Comparison of ENCODE assay signal across 11 cellular contexts in the genomic region with DNA sequence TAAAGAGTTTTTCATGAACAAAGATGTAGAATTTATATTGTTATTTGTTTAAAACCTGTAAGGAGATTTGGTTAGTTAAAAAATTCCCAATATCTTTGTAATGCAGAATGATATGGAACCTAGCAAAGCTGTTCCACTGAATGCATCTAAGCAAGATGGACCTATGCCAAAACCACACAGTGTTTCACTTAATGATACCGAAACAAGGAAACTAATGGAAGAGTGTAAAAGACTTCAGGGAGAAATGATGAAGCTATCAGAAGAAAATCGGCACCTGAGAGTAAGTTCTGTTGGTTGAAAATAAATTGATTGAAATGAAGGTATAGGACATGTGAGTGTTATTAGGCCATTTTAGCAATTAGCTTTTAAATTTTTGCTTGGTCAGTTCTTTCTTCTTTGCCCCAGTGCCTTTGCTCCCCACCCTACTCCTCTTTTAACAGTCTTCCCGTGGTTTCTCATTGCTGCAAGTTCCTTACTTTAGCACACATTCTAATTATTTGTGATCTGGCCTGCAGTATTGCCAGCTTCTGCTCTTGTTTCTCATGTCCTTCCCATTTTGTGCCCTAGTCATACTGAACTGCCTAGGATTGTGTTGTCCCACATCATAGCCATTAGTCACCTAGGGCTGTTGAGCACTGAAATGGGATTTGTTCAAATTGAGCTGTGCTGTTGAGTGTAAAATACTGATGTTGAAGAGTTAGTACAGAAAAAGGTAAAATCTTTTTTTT. TPM values are rescaled to one million over a fixed set of nuclear protein-coding genes. Genes with fewer than 3 reads are reported as not detected.
DNase-seq lines count a peak whose midpoint lies in the region; ATAC-seq and TF ChIP-seq lines count a peak whose summit lies in the region.
"Had no signal": no experiment of that assay in that cellular context is flagged by ENCODE, and none has a peak within 500 bp of the region (broad histone marks: within the 10 kb centered on the region; RNA-seq: fewer than 3 reads in every experiment).

No MANE protein-coding gene starts in this region.

- H3K4me1 Mint-ChIP-seq in mesothelial cell of epicardium (peaks cover 5% of the 10 kb centered on the region), nephron progenitor cell (no peaks in the 10 kb centered on the region)
- peaks cover 4% of the 10 kb centered on the region for H3K4me1 Mint-ChIP-seq in activated naive CD8-positive, alpha-beta T cell treated with anti-CD3 and anti-CD28 coated beads for 36 hours
- H3K4me1 Mint-ChIP-seq: activated naive CD8-positive, alpha-beta T cell treated with anti-CD3 and anti-CD28 coated beads, Interleukin-2, amount 10 ng/mL, durations not matched to agents 7 days and 5 days had no signal

- H3K36me3 Mint-ChIP-seq in mesothelial cell of epicardium (peaks cover 29% of the 10 kb centered on the region), nephron progenitor cell (ENCODE audit: low read depth) (peaks cover 52% of the 10 kb centered on the region)
- H3K36me3 Mint-ChIP-seq in activated naive CD8-positive, alpha-beta T cell treated with anti-CD3 and anti-CD28 coated beads for 36 hours = peaks cover 22% of the 10 kb centered on the region

- TF ChIP-seq POLR2A in NB4 (IDR thresholded peaks at IDR 0.05; ENCODE audit: extremely low read depth, insufficient read length) = no peak

- H3K27ac Mint-ChIP-seq in mesothelial cell of epicardium (peak overlapping the region; percentile 28), nephron progenitor cell (no peak overlapping the region)
- no peak overlapping the region for H3K27ac Mint-ChIP-seq in activated naive CD8-positive, alpha-beta T cell treated with anti-CD3 and anti-CD28 coated beads for 36 hours
- H3K27ac Mint-ChIP-seq: activated naive CD8-positive, alpha-beta T cell treated with anti-CD3 and anti-CD28 coated beads, Interleukin-2, amount 10 ng/mL, durations not matched to agents 7 days and 5 days; T-cell had no signal

- H3K9me3 Mint-ChIP-seq in mesothelial cell of epicardium = no peaks in the 10 kb centered on the region
- no peaks in the 10 kb centered on the region for H3K9me3 Mint-ChIP-seq in nephron progenitor cell
- no peaks in the 10 kb centered on the region for H3K9me3 Mint-ChIP-seq in activated naive CD8-positive, alpha-beta T cell treated with anti-CD3 and anti-CD28 coated beads for 36 hours
- H3K9me3 Mint-ChIP-seq: activated naive CD8-positive, alpha-beta T cell treated with anti-CD3 and anti-CD28 coated beads, Interleukin-2, amount 10 ng/mL, durations not matched to agents 7 days and 5 days; T-cell had no signal

- no peak overlapping the region for H3K4me3 Mint-ChIP-seq in mesothelial cell of epicardium
- no peak overlapping the region for H3K4me3 Mint-ChIP-seq in nephron progenitor cell
- H3K4me3 Mint-ChIP-seq in activated naive CD8-positive, alpha-beta T cell treated with anti-CD3 and anti-CD28 coated beads for 36 hours = no peak overlapping the region
- H3K4me3 Mint-ChIP-seq: activated naive CD8-positive, alpha-beta T cell treated with anti-CD3 and anti-CD28 coated beads, Interleukin-2, amount 10 ng/mL, durations not matched to agents 7 days and 5 days; T-cell had no signal

- TF ChIP-seq CTCF in NB4 (IDR thresholded peaks at IDR 0.05; ENCODE audit: low read depth, low read length) (no peak), choroid plexus epithelial cell (conservative IDR thresholded peaks at IDR 0.05; ENCODE audit: low read depth, low read length) (no peak), mesothelial cell of epicardium (IDR thresholded peaks at IDR 0.05; ENCODE audit: unreplicated experiment) (no peak), nephron progenitor cell (IDR thresholded peaks at IDR 0.05) (no peak)

- H3K27me3 Mint-ChIP-seq in mesothelial cell of epicardium (ENCODE audit: low read depth) (no peaks in the 10 kb centered on the region), nephron progenitor cell (ENCODE audit: low read depth, poor library complexity) (no peaks in the 10 kb centered on the region)
- no peaks in the 10 kb centered on the region for H3K27me3 Mint-ChIP-seq in activated naive CD8-positive, alpha-beta T cell treated with anti-CD3 and anti-CD28 coated beads for 36 hours
- H3K27me3 Mint-ChIP-seq: activated naive CD8-positive, alpha-beta T cell treated with anti-CD3 and anti-CD28 coated beads, Interleukin-2, amount 10 ng/mL, durations not matched to agents 7 days and 5 days; T-cell had no signal

- no peak for ATAC-seq in HG02610 (IDR thresholded peaks at IDR 0.05; ENCODE audit: unreplicated experiment)

- DNase-seq in EH (ENCODE audit: low read depth) (peak; percentile 56), NB4 (ENCODE audit: low read depth) (peak; percentile 56), choroid plexus epithelial cell (ENCODE audit: low read depth) (peak; percentile 82), mesothelial cell of epicardium (ENCODE audit: low spot score in 2 of 2, unreplicated experiment in 2 of 2) (no peak), nephron progenitor cell (no peak), T-helper 9 cell (no peak)
- no peak for DNase-seq in activated naive CD8-positive, alpha-beta T cell treated with anti-CD3 and anti-CD28 coated beads for 36 hours
- DNase-seq: activated naive CD8-positive, alpha-beta T cell treated with anti-CD3 and anti-CD28 coated beads, Interleukin-2, amount 10 ng/mL, durations not matched to agents 7 days and 5 days; uterus had no signal

- H3K4me3 ChIP-seq in NB4 (ENCODE audit: low read depth, low read length) (no peak overlapping the region), choroid plexus epithelial cell (ENCODE audit: low read depth, low read length) (no peak overlapping the region)
- H3K4me3 ChIP-seq: uterus had no signal

RNA-seq across cellular contexts. Expression of gene VAPA, which starts 36.6 kb away (rescaled TPM):
- total RNA-seq in mesothelial cell of epicardium = 126 to 131 TPM (median 130 TPM) in 3 replicates
- 100 to 1,000 TPM; 157 to 172 TPM for total RNA-seq in activated naive CD8-positive, alpha-beta T cell treated with anti-CD3 and anti-CD28 coated beads for 36 hours

Comparison
In these comparisons a context has a peak if more than half of its experiments do, and no peak if none do; other contexts are left out.
1. DNase-seq: peak in EH (single experiment), NB4 (single experiment) and choroid plexus epithelial cell (single experiment); none in mesothelial cell of epicardium (0 of 2), nephron progenitor cell (single experiment), T-helper 9 cell (single experiment) and activated naive CD8-positive, alpha-beta T cell treated with anti-CD3 and anti-CD28 coated beads for 36 hours (single experiment).